ENCODE assay signal across 2 cellular contexts in the genomic region with DNA sequence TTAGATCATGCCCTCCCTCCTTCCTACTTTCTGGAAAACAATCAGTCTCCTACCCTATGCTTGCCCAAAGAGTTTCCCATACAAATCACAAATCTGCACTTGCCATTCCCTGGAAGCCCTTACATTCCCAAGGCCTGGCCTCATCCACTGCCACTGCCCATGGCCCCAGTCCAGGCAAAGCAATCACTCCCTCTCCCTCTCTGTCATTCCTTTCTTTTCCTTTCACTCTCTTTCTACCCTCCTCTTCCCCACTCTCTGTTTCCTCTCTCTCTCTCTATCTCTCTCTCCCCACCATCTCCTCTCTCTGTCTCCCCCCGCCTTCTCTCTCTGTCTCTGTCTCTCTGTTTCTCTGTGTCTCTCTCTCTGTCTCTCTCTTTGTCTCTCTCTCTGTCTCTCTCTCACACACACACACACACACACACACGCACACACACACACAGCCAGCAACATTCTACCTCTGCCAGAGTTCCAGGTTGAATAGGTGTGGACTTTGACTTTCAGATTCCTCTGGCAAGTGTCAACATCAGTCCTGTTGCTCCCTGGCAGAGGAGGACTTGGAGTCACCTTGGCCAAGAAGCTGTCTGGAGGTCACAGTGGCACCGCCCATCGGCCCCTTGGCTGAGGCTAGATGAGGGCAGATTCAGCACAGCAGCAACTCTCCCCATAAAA.
TF ChIP-seq lines count a peak whose summit lies in the region.

No MANE protein-coding gene starts in this region.

TF ChIP-seq in HEK293, 187 proteins besides CTCF, POLR2A, EP300 and RAD21:
- TF ChIP-seq PRDM1 (tag by site-specific recombination; IDR thresholded peaks at IDR 0.05), result peak; percentile 76
- TF ChIP-seq ZNF791 (tag by site-specific recombination; IDR thresholded peaks at IDR 0.05), result peak; percentile 50; the same call in 1 of the 2 replicates
- no peak for TF ChIP-seq ZNF24 (tag by site-specific recombination; IDR thresholded peaks at IDR 0.05)

TF ChIP-seq in HepG2, 621 proteins besides CTCF, POLR2A, EP300 and RAD21 (continues in another document):
- TF ChIP-seq ZNF674 (CRISPR knock-in tag; IDR thresholded peaks at IDR 0.05; ENCODE audit: low read depth) (no peak), HDAC2 (CRISPR knock-in tag; IDR thresholded peaks at IDR 0.05) (no peak), NR2F6 (IDR thresholded peaks at IDR 0.05) (no peak), NR2F6 (CRISPR knock-in tag; IDR thresholded peaks at IDR 0.05) (peak; percentile 32; the same call in 1 of the 2 replicates), ESRRA (CRISPR knock-in tag; IDR thresholded peaks at IDR 0.05; ENCODE audit: low read depth) (peak; percentile 90; the same call in 1 of the 2 replicates), RFXANK (CRISPR knock-in tag; IDR thresholded peaks at IDR 0.05) (no peak), ERF (CRISPR knock-in tag; IDR thresholded peaks at IDR 0.05) (no peak), SOX6 (IDR thresholded peaks at IDR 0.05) (no peak), SOX6 (CRISPR knock-in tag; IDR thresholded peaks at IDR 0.05) (peak; percentile 48; the same call in 1 of the 2 replicates), HDAC1 (CRISPR knock-in tag; IDR thresholded peaks at IDR 0.05) (0 out of 2 replicates have a peak, but pooled peaks have one; percentile 20), KLF12 (CRISPR knock-in tag; IDR thresholded peaks at IDR 0.05; ENCODE audit: borderline replicate concordance) (no peak), ZNF282 (IDR thresholded peaks at IDR 0.05; ENCODE audit: partially characterized antibody) (no peak), KLF11 (CRISPR knock-in tag; IDR thresholded peaks at IDR 0.05) (no peak), TCF7L2 (IDR thresholded peaks at IDR 0.05; ENCODE audit: low read depth, low read length) (no peak), TEAD3 (CRISPR knock-in tag; optimal IDR thresholded peaks at IDR 0.05; ENCODE audit: borderline replicate concordance) (peak; percentile 68), ZNF251 (CRISPR knock-in tag; IDR thresholded peaks at IDR 0.05) (no peak), TCF7 (IDR thresholded peaks at IDR 0.05; ENCODE audit: low read depth) (no peak)
- TF ChIP-seq, protein P1, sequence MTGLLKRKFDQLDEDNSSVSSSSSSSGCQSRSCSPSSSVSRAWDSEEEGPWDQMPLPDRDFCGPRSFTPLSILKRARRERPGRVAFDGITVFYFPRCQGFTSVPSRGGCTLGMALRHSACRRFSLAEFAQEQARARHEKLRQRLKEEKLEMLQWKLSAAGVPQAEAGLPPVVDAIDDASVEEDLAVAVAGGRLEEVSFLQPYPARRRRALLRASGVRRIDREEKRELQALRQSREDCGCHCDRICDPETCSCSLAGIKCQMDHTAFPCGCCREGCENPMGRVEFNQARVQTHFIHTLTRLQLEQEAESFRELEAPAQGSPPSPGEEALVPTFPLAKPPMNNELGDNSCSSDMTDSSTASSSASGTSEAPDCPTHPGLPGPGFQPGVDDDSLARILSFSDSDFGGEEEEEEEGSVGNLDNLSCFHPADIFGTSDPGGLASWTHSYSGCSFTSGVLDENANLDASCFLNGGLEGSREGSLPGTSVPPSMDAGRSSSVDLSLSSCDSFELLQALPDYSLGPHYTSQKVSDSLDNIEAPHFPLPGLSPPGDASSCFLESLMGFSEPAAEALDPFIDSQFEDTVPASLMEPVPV (CRISPR knock-in tag; IDR thresholded peaks at IDR 0.05), result no peak
- TF ChIP-seq, protein P2, sequence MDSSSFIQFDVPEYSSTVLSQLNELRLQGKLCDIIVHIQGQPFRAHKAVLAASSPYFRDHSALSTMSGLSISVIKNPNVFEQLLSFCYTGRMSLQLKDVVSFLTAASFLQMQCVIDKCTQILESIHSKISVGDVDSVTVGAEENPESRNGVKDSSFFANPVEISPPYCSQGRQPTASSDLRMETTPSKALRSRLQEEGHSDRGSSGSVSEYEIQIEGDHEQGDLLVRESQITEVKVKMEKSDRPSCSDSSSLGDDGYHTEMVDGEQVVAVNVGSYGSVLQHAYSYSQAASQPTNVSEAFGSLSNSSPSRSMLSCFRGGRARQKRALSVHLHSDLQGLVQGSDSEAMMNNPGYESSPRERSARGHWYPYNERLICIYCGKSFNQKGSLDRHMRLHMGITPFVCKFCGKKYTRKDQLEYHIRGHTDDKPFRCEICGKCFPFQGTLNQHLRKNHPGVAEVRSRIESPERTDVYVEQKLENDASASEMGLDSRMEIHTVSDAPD (CRISPR knock-in tag; IDR thresholded peaks at IDR 0.05), result peak; percentile 96
- TF ChIP-seq, protein P3, sequence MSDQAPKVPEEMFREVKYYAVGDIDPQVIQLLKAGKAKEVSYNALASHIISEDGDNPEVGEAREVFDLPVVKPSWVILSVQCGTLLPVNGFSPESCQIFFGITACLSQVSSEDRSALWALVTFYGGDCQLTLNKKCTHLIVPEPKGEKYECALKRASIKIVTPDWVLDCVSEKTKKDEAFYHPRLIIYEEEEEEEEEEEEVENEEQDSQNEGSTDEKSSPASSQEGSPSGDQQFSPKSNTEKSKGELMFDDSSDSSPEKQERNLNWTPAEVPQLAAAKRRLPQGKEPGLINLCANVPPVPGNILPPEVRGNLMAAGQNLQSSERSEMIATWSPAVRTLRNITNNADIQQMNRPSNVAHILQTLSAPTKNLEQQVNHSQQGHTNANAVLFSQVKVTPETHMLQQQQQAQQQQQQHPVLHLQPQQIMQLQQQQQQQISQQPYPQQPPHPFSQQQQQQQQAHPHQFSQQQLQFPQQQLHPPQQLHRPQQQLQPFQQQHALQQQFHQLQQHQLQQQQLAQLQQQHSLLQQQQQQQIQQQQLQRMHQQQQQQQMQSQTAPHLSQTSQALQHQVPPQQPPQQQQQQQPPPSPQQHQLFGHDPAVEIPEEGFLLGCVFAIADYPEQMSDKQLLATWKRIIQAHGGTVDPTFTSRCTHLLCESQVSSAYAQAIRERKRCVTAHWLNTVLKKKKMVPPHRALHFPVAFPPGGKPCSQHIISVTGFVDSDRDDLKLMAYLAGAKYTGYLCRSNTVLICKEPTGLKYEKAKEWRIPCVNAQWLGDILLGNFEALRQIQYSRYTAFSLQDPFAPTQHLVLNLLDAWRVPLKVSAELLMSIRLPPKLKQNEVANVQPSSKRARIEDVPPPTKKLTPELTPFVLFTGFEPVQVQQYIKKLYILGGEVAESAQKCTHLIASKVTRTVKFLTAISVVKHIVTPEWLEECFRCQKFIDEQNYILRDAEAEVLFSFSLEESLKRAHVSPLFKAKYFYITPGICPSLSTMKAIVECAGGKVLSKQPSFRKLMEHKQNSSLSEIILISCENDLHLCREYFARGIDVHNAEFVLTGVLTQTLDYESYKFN (CRISPR knock-in tag; conservative IDR thresholded peaks at IDR 0.05), result peak; percentile 60
- TF ChIP-seq, protein P4, sequence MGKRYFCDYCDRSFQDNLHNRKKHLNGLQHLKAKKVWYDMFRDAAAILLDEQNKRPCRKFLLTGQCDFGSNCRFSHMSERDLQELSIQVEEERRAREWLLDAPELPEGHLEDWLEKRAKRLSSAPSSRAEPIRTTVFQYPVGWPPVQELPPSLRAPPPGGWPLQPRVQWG (CRISPR knock-in tag; IDR thresholded peaks at IDR 0.05; ENCODE audit: borderline replicate concordance, low read depth), result no peak
- TF ChIP-seq, protein P5, sequence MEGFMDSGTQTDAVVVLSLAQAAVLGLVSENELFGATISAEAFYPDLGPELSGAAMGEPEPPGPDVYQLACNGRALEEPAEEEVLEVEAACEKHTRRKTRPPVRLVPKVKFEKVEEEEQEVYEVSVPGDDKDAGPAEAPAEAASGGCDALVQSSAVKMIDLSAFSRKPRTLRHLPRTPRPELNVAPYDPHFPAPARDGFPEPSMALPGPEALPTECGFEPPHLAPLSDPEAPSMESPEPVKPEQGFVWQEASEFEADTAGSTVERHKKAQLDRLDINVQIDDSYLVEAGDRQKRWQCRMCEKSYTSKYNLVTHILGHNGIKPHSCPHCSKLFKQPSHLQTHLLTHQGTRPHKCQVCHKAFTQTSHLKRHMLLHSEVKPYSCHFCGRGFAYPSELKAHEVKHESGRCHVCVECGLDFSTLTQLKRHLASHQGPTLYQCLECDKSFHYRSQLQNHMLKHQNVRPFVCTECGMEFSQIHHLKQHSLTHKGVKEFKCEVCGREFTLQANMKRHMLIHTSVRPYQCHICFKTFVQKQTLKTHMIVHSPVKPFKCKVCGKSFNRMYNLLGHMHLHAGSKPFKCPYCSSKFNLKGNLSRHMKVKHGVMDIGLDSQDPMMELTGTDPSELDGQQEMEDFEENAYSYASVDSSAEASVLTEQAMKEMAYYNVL (CRISPR knock-in tag; IDR thresholded peaks at IDR 0.05; ENCODE audit: borderline replicate concordance), result peak; percentile 84
- TF ChIP-seq, protein P6, sequence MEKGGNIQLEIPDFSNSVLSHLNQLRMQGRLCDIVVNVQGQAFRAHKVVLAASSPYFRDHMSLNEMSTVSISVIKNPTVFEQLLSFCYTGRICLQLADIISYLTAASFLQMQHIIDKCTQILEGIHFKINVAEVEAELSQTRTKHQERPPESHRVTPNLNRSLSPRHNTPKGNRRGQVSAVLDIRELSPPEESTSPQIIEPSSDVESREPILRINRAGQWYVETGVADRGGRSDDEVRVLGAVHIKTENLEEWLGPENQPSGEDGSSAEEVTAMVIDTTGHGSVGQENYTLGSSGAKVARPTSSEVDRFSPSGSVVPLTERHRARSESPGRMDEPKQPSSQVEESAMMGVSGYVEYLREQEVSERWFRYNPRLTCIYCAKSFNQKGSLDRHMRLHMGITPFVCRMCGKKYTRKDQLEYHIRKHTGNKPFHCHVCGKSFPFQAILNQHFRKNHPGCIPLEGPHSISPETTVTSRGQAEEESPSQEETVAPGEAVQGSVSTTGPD (CRISPR knock-in tag; IDR thresholded peaks at IDR 0.05), result peak; percentile 80; the same call in 1 of the 2 replicates
- TF ChIP-seq, protein P7, sequence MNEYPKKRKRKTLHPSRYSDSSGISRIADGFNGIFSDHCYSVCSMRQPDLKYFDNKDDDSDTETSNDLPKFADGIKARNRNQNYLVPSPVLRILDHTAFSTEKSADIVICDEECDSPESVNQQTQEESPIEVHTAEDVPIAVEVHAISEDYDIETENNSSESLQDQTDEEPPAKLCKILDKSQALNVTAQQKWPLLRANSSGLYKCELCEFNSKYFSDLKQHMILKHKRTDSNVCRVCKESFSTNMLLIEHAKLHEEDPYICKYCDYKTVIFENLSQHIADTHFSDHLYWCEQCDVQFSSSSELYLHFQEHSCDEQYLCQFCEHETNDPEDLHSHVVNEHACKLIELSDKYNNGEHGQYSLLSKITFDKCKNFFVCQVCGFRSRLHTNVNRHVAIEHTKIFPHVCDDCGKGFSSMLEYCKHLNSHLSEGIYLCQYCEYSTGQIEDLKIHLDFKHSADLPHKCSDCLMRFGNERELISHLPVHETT (CRISPR knock-in tag; conservative IDR thresholded peaks at IDR 0.05), result no peak
- TF ChIP-seq, protein P8, sequence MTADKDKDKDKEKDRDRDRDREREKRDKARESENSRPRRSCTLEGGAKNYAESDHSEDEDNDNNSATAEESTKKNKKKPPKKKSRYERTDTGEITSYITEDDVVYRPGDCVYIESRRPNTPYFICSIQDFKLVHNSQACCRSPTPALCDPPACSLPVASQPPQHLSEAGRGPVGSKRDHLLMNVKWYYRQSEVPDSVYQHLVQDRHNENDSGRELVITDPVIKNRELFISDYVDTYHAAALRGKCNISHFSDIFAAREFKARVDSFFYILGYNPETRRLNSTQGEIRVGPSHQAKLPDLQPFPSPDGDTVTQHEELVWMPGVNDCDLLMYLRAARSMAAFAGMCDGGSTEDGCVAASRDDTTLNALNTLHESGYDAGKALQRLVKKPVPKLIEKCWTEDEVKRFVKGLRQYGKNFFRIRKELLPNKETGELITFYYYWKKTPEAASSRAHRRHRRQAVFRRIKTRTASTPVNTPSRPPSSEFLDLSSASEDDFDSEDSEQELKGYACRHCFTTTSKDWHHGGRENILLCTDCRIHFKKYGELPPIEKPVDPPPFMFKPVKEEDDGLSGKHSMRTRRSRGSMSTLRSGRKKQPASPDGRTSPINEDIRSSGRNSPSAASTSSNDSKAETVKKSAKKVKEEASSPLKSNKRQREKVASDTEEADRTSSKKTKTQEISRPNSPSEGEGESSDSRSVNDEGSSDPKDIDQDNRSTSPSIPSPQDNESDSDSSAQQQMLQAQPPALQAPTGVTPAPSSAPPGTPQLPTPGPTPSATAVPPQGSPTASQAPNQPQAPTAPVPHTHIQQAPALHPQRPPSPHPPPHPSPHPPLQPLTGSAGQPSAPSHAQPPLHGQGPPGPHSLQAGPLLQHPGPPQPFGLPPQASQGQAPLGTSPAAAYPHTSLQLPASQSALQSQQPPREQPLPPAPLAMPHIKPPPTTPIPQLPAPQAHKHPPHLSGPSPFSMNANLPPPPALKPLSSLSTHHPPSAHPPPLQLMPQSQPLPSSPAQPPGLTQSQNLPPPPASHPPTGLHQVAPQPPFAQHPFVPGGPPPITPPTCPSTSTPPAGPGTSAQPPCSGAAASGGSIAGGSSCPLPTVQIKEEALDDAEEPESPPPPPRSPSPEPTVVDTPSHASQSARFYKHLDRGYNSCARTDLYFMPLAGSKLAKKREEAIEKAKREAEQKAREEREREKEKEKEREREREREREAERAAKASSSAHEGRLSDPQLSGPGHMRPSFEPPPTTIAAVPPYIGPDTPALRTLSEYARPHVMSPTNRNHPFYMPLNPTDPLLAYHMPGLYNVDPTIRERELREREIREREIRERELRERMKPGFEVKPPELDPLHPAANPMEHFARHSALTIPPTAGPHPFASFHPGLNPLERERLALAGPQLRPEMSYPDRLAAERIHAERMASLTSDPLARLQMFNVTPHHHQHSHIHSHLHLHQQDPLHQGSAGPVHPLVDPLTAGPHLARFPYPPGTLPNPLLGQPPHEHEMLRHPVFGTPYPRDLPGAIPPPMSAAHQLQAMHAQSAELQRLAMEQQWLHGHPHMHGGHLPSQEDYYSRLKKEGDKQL (CRISPR knock-in tag; IDR thresholded peaks at IDR 0.05; ENCODE audit: low read depth), result no peak
- TF ChIP-seq, protein P9, sequence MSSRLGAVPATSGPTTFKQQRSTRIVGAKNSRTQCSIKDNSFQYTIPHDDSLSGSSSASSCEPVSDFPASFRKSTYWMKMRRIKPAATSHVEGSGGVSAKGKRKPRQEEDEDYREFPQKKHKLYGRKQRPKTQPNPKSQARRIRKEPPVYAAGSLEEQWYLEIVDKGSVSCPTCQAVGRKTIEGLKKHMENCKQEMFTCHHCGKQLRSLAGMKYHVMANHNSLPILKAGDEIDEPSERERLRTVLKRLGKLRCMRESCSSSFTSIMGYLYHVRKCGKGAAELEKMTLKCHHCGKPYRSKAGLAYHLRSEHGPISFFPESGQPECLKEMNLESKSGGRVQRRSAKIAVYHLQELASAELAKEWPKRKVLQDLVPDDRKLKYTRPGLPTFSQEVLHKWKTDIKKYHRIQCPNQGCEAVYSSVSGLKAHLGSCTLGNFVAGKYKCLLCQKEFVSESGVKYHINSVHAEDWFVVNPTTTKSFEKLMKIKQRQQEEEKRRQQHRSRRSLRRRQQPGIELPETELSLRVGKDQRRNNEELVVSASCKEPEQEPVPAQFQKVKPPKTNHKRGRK (CRISPR knock-in tag; IDR thresholded peaks at IDR 0.05), result 0 out of 2 replicates have a peak, but pooled peaks have one; percentile 70
- TF ChIP-seq, protein P10, sequence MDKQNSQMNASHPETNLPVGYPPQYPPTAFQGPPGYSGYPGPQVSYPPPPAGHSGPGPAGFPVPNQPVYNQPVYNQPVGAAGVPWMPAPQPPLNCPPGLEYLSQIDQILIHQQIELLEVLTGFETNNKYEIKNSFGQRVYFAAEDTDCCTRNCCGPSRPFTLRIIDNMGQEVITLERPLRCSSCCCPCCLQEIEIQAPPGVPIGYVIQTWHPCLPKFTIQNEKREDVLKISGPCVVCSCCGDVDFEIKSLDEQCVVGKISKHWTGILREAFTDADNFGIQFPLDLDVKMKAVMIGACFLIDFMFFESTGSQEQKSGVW (CRISPR knock-in tag; IDR thresholded peaks at IDR 0.05; ENCODE audit: borderline replicate concordance), result no peak
